ENCODE assay signal across 23 cellular contexts in the genomic region with DNA sequence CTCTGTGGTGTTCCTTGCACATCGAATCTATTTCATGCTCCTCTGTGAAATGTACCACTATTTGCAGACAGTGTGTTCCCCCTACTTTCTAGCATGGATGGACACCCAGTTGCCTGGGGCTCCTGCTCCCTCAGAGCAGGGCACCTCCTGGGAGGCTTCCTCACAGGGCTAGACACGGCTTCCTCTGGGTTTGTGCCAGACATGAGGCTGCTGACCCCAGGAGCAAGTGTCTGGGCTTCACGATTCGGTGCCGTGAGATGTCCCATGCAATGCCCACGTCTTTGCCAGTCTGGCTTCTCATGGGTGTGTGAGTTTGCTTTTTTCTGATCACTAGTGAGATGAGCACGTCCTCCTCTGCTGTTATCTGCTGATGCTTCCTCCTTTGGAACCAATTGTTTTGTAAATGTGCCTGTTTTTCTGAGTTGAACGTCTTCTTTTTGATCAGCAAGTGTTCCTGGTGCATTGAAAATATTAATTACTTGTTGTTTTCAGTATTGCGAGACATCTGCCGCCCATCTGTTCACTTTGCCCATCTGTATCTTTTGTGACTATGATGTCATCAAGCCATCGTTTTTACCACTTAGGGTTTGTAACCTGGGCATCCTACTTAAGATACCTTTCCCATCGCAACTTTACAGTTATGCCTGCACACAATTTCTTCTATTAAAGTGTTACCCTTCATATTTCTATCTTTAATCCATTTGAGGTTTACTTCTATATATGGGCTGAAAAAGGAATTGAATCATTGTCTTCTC.
A peak's percentile ranks its signal among the peaks of the same experiment; 100 is the strongest.
DNase-seq lines count a peak whose midpoint lies in the region; ATAC-seq and TF ChIP-seq lines count a peak whose summit lies in the region.
"Had no signal": no experiment of that assay in that cellular context is flagged by ENCODE, and none has a peak within 500 bp of the region (broad histone marks: within the 10 kb centered on the region; RNA-seq: fewer than 3 reads in every experiment).

No MANE protein-coding gene starts in this region.

- peak overlapping the region; percentile 23 for H2AFZ ChIP-seq in neuronal stem cell (ENCODE audit: low read length)

- H2BK5ac ChIP-seq in neuronal stem cell (ENCODE audit: low read length): no peak overlapping the region

- peak; percentile 54 for DNase-seq in DMS 273 (lab: John Stamatoyannopoulos, UW; ENCODE audit: unreplicated experiment)
- peak; percentile 87 for DNase-seq in NCI-H2171 treated with DMSO at 0.1 percent for 48 hours (lab: John Stamatoyannopoulos, UW)
- peak; percentile 50 for DNase-seq in coronary artery (ENCODE audit: low spot score)
- no peak for DNase-seq in neuronal stem cell (ENCODE audit: low spot score)
- DNase-seq in NCI-H526 treated with DMSO at 0.1 percent for 48 hours (lab: John Stamatoyannopoulos, UW): no peak
- DNase-seq: CD4-positive, CD25-positive, alpha-beta regulatory T cell; IMR-90; KG1; MG63; NCI-H1105 treated with DMSO at 0.1 percent for 48 hours; NCI-H146; NCI-H2029 treated with DMSO at 0.1 percent for 48 hours; NCI-H226; NCI-H510A; SHP77; SW 1271 had no signal

- H3K4me1 ChIP-seq in neuronal stem cell (ENCODE audit: control insufficient read depth in 2 of 2, insufficient read depth in 1 of 2, low read depth in 1 of 2, low read length in 2 of 2): peaks cover 0 to 14% of the 10 kb centered on the region in 2 donors
- H3K4me1 ChIP-seq: BLaER1 had no signal

- no peak overlapping the region for H3K4ac ChIP-seq in neuronal stem cell (ENCODE audit: low read length)

- no peak for TF ChIP-seq CTCF in coronary artery (IDR thresholded peaks at IDR 0.05)

- no peak overlapping the region for H3K4me3 ChIP-seq in coronary artery
- H3K4me3 ChIP-seq in neuronal stem cell (ENCODE audit: low read length in 2 of 2): no peak overlapping the region
- H3K4me3 ChIP-seq: BLaER1, GM12878, MG63 had no signal

- no peaks in the 10 kb centered on the region for H3K9me3 ChIP-seq in neuronal stem cell (replicated peaks in 1 of 2; ENCODE audit: control insufficient read depth in 2 of 2, insufficient read depth in 1 of 2, low read depth in 1 of 2, low read length in 2 of 2)
- H3K9me3 ChIP-seq: MG63 had no signal

- H3K23ac ChIP-seq in neuronal stem cell (ENCODE audit: low read depth, low read length, poor library complexity): no peak overlapping the region

- H3K36me3 ChIP-seq in neuronal stem cell (replicated peaks in 1 of 2; ENCODE audit: control insufficient read depth in 2 of 2, insufficient read depth in 2 of 2, low read length in 2 of 2): no peaks in the 10 kb centered on the region
- H3K36me3 ChIP-seq: BLaER1, MG63 had no signal

- no peak overlapping the region for H4K8ac ChIP-seq in neuronal stem cell (ENCODE audit: low read depth, low read length)

- no peak overlapping the region for H4K91ac ChIP-seq in neuronal stem cell (ENCODE audit: low read depth, low read length, poor library complexity)

- peak overlapping the region; percentile 31 for H3K18ac ChIP-seq in neuronal stem cell (ENCODE audit: low read length)

- no peak overlapping the region for H2BK120ac ChIP-seq in neuronal stem cell (ENCODE audit: low read depth, low read length)

- no peak overlapping the region for H3K27ac ChIP-seq in coronary artery
- H3K27ac ChIP-seq in neuronal stem cell (replicated peaks; ENCODE audit: low read length): no peak overlapping the region
- H3K27ac ChIP-seq: BLaER1, RWPE1 had no signal

- no peaks in the 10 kb centered on the region for H3K79me1 ChIP-seq in neuronal stem cell (ENCODE audit: low read depth, low read length)

- no CpG with 5 or more reads among the region's 12 CpGs for WGBS in neuronal stem cell (ENCODE audit: extremely low coverage in 2 of 2, insufficient read length in 2 of 2, insufficient replicate concordance in 1 of 2), 2 donors

- H3K9ac ChIP-seq in neuronal stem cell (ENCODE audit: low read depth, low read length, poor library complexity): no peak overlapping the region
- H3K9ac ChIP-seq: BLaER1 had no signal

- H3K27me3 ChIP-seq in neuronal stem cell (ENCODE audit: control insufficient read depth in 3 of 3, insufficient read depth in 3 of 3, low read depth in 1 of 3, low read length in 3 of 3): peaks cover 0 to 8% (median 0%) of the 10 kb centered on the region in 3 experiments
- H3K27me3 ChIP-seq: BLaER1 had no signal

- no peak overlapping the region for H2BK15ac ChIP-seq in neuronal stem cell (ENCODE audit: low read length)

- no peak overlapping the region for H3K14ac ChIP-seq in neuronal stem cell (ENCODE audit: low read length)

- H3K4me2 ChIP-seq in neuronal stem cell (ENCODE audit: insufficient read depth, low read length, poor library complexity, severe bottlenecking): no peak overlapping the region
- H3K4me2 ChIP-seq: BLaER1 had no signal

- no peak for ATAC-seq in GM21576 (IDR thresholded peaks at IDR 0.05; ENCODE audit: unreplicated experiment)
- no peak for ATAC-seq in GM21786 (IDR thresholded peaks at IDR 0.05; ENCODE audit: unreplicated experiment)
- ATAC-seq: GM12878, HCT116, Panc1 had no signal

- no peak overlapping the region for H2BK12ac ChIP-seq in neuronal stem cell (ENCODE audit: low read length)

- no peak overlapping the region for H2AK5ac ChIP-seq in neuronal stem cell (ENCODE audit: low read depth, low read length)

Comparison
In these comparisons a context has a peak if more than half of its experiments do, and no peak if none do; other contexts are left out.
1. DNase-seq: peak in DMS 273 (single experiment), NCI-H2171 treated with DMSO at 0.1 percent for 48 hours (single experiment) and coronary artery (single experiment); none in neuronal stem cell (single experiment) and NCI-H526 treated with DMSO at 0.1 percent for 48 hours (single experiment).